In genomic region chr14:100438678-100439592, GRCh38 we compare ENCODE assay signal across 8 cellular contexts.
DNase-seq lines count a peak whose midpoint lies in the region; ATAC-seq and TF ChIP-seq lines count a peak whose summit lies in the region.

No MANE protein-coding gene starts in this region.

- H3K4me3 ChIP-seq in kidney epithelial cell (ENCODE audit: low read depth, low read length) = no peak overlapping the region

- H3K9me3 Mint-ChIP-seq in CD14-positive monocyte = no peaks in the 10 kb centered on the region

- intact Hi-C loops in CD14-positive monocyte (cut with micrococcal nuclease) = loop anchor here in 1 of 2 donors (5.0 kb wide), 1 partner anchor 37 kb away; no protein-coding TSS in a partner anchor

- DNase-seq in activated naive CD4-positive, alpha-beta T cell treated with Interleukin-2 at 50 U/mL for 16 hours = peak; percentile 48
- no peak for DNase-seq in activated naive CD4-positive, alpha-beta T cell (lab: John Stamatoyannopoulos, UW)
- peak; percentile 59 for DNase-seq in activated T-cell treated with anti-CD3 and anti-CD28 coated beads for 48 hours (ENCODE audit: low read depth)
- peak; percentile 93 for DNase-seq in kidney epithelial cell (ENCODE audit: low read depth)
- DNase-seq in stimulated activated CD8-positive, alpha-beta memory T cell treated with anti-CD3 and anti-CD28 coated beads, Interleukin-4, amount 100 ng/mL, for 24 hours (ENCODE audit: low read depth) = peak; percentile 30
- no peak for DNase-seq in Kasumi-1 (lab: John Stamatoyannopoulos, UW)
- DNase-seq in CD14-positive monocyte (ENCODE audit: low spot score) = no peak

- peak overlapping the region in 2 of 7 donors; percentile 5 to 32 for H3K27ac Mint-ChIP-seq in CD14-positive monocyte

- H3K4me3 Mint-ChIP-seq in CD14-positive monocyte = no peak overlapping the region

- H3K27me3 ChIP-seq in kidney epithelial cell (ENCODE audit: control insufficient read depth, insufficient read depth, low read length) = no peaks in the 10 kb centered on the region

- no peaks in the 10 kb centered on the region for H3K36me3 ChIP-seq in kidney epithelial cell (ENCODE audit: control insufficient read depth, insufficient read depth, low read length)

- no peak for ATAC-seq in GM21423 (IDR thresholded peaks at IDR 0.05; ENCODE audit: unreplicated experiment)

- H3K27me3 Mint-ChIP-seq in CD14-positive monocyte (ENCODE audit: low read depth in 3 of 3) = no peaks in the 10 kb centered on the region

- TF ChIP-seq CTCF in kidney epithelial cell (IDR thresholded peaks at IDR 0.05; ENCODE audit: insufficient read depth, low read length, poor library complexity, severe bottlenecking) (no peak), CD14-positive monocyte (IDR thresholded peaks at IDR 0.05) (no peak)

- peaks cover 1 to 11% of the 10 kb centered on the region in 2 donors for H3K36me3 Mint-ChIP-seq in CD14-positive monocyte

- H3K4me1 Mint-ChIP-seq in CD14-positive monocyte = peaks cover 49% of the 10 kb centered on the region

Comparison
In these comparisons a context has a peak if more than half of its experiments do, and no peak if none do; other contexts are left out.
1. DNase-seq: peak in activated naive CD4-positive, alpha-beta T cell treated with Interleukin-2 at 50 U/mL for 16 hours (single experiment), activated T-cell treated with anti-CD3 and anti-CD28 coated beads for 48 hours (single experiment), kidney epithelial cell (single experiment) and stimulated activated CD8-positive, alpha-beta memory T cell treated with anti-CD3 and anti-CD28 coated beads, Interleukin-4, amount 100 ng/mL, for 24 hours (single experiment); none in activated naive CD4-positive, alpha-beta T cell (0 of 4), Kasumi-1 (0 of 2) and CD14-positive monocyte (single experiment).